Comparison of ENCODE assay signal across 13 cellular contexts in genomic region chr3:191774485-191774884, GRCh38.
A peak's percentile ranks its signal among the peaks of the same experiment; 100 is the strongest.
DNase-seq lines count a peak whose midpoint lies in the region; ATAC-seq and TF ChIP-seq lines count a peak whose summit lies in the region.
"Had no signal": no experiment of that assay in that cellular context is flagged by ENCODE, and none has a peak within 500 bp of the region (broad histone marks: within the 10 kb centered on the region; RNA-seq: fewer than 3 reads in every experiment).

No MANE protein-coding gene starts in this region.

- H3K4me2 ChIP-seq in mammary epithelial cell (ENCODE audit: insufficient read depth, low read depth, low read length), result peak overlapping the region; percentile 69

- ATAC-seq in right cardiac atrium, result no peak

- no peaks in the 10 kb centered on the region for H3K79me2 ChIP-seq in mammary epithelial cell (ENCODE audit: insufficient read depth, low read length)

- H3K4me1 ChIP-seq in HUES6 (ENCODE audit: control insufficient read depth, insufficient read depth, low read length) (peaks cover 4% of the 10 kb centered on the region; the same call in 1 of the 2 replicates), mammary epithelial cell (ENCODE audit: insufficient read depth, low read length) (peaks cover 29% of the 10 kb centered on the region), right cardiac atrium (ENCODE audit: control insufficient read depth, insufficient read depth, low read length) (no peaks in the 10 kb centered on the region)
- H3K4me1 ChIP-seq: stomach had no signal

- in situ Hi-C loops in mammary epithelial cell (cut with MboI; ENCODE audit: low sequenced_read_pairs in 2 of 2), result no loop called here
- in situ Hi-C loops in G401 (cut with HindIII; ENCODE audit: low sequenced_read_pairs), result no loop called here

- no peak overlapping the region for H3K9ac ChIP-seq in HUES6 (ENCODE audit: low read length)
- H3K9ac ChIP-seq in mammary epithelial cell (ENCODE audit: insufficient read depth, low read length), result no peak overlapping the region

- TF ChIP-seq CTCF in BJ (IDR thresholded peaks at IDR 0.05; ENCODE audit: insufficient read depth, low read depth, low read length) (no peak), mammary epithelial cell (conservative IDR thresholded peaks at IDR 0.05 in 1 of 2, IDR thresholded peaks at IDR 0.05 in 1 of 2; ENCODE audit: extremely low read depth in 1 of 2, insufficient read depth in 1 of 2, low read depth in 1 of 2, low read length in 2 of 2) (no peak)

- BruUV-seq in mammary epithelial cell (replicated peaks; lab: Mats Ljungman, UMichigan), result no TSS peak

- dilution Hi-C loops in mammary epithelial cell (cut with HindIII; ENCODE audit: low sequenced_read_pairs), result no loop called here

- POLR2A ChIA-PET in BJ (lab: Charles Lee), result no interaction called here

- CTCF ChIA-PET in BJ (lab: Yijun Ruan, JAX) (no interaction called here), mammary epithelial cell (lab: Charles Lee; ENCODE audit: low non-redundant PET) (no interaction called here)

- H3K27ac ChIP-seq in HUES6 (ENCODE audit: low read depth, low read length) (peak overlapping the region; percentile 64; the same call in 1 of the 2 replicates), mammary epithelial cell (ENCODE audit: insufficient read depth, low read depth, low read length) (peak overlapping the region; percentile 83), right cardiac atrium (ENCODE audit: low read length) (no peak overlapping the region)
- H3K27ac ChIP-seq: brain microvascular endothelial cell, neutrophil, stomach had no signal

- peak overlapping the region; percentile 56 for H2AFZ ChIP-seq in mammary epithelial cell (ENCODE audit: low read depth, low read length)

- no peaks in the 10 kb centered on the region for H3K27me3 ChIP-seq in BJ (ENCODE audit: control insufficient read depth, insufficient read depth, low read length)
- H3K27me3 ChIP-seq in HUES6 (ENCODE audit: control insufficient read depth, insufficient read depth, low read length), result no peaks in the 10 kb centered on the region
- no peaks in the 10 kb centered on the region for H3K27me3 ChIP-seq in mammary epithelial cell (ENCODE audit: insufficient read depth, low read length)
- H3K27me3 ChIP-seq in right cardiac atrium (ENCODE audit: control insufficient read depth, insufficient read depth), result no peaks in the 10 kb centered on the region
- H3K27me3 ChIP-seq: brain microvascular endothelial cell, neutrophil, stomach had no signal

- intact Hi-C loops in mammary epithelial cell (cut with micrococcal nuclease), result no loop called here
- intact Hi-C loops in right cardiac atrium (cut with DNase I), result no loop called here

- WGBS in mammary epithelial cell (ENCODE audit: low coverage, missing lambda C conversion rate), result 45% methylated on average over 3 of the region's 4 CpGs
- WGBS in right cardiac atrium, result 32% methylated on average over 4 of the region's 4 CpGs

- DNase-seq in BJ (ENCODE audit: low read depth) (peak; percentile 27), mammary epithelial cell (peak; percentile 71), myocyte (ENCODE audit: low read depth) (peak; percentile 86), G401 (ENCODE audit: low spot score) (no peak), right cardiac atrium (no peak), activated gamma-delta T cell (lab: John Stamatoyannopoulos, UW) (no peak)
- DNase-seq in activated CD8-positive, alpha-beta memory T cell treated with anti-CD3 and anti-CD28 coated beads, Interleukin-2, amount 50 U/mL, for 48 hours, result no peak
- DNase-seq: brain microvascular endothelial cell; CD4-positive, CD25-positive, alpha-beta regulatory T cell; NCI-H1105; stomach had no signal

- H3K4me3 ChIP-seq in BJ (ENCODE audit: low read depth, low read length) (no peak overlapping the region), HUES6 (ENCODE audit: low read depth, low read length) (no peak overlapping the region; the same call in 1 of the 2 replicates), mammary epithelial cell (replicated peaks in 1 of 3; ENCODE audit: insufficient read depth in 1 of 3, low read depth in 2 of 3, low read length in 3 of 3) (no peak overlapping the region), right cardiac atrium (ENCODE audit: low read length) (no peak overlapping the region)
- H3K4me3 ChIP-seq: stomach had no signal

- H4K20me1 ChIP-seq in mammary epithelial cell (ENCODE audit: insufficient read depth, low read length), result no peaks in the 10 kb centered on the region

- no peaks in the 10 kb centered on the region for H3K36me3 ChIP-seq in BJ (ENCODE audit: control insufficient read depth, insufficient read depth, low read length)
- H3K36me3 ChIP-seq in HUES6 (ENCODE audit: control insufficient read depth, insufficient read depth, low read length), result peaks cover 9% of the 10 kb centered on the region; the same call in 1 of the 2 replicates
- no peaks in the 10 kb centered on the region for H3K36me3 ChIP-seq in mammary epithelial cell (ENCODE audit: insufficient read depth, low read length)
- H3K36me3 ChIP-seq: brain microvascular endothelial cell, neutrophil, stomach had no signal

- H3K9me3 ChIP-seq in HUES6 (ENCODE audit: control insufficient read depth, insufficient read depth, low read depth, low read length) (peaks cover 28% of the 10 kb centered on the region), mammary epithelial cell (replicated peaks; ENCODE audit: insufficient read depth, low read length) (no peaks in the 10 kb centered on the region), right cardiac atrium (ENCODE audit: control insufficient read depth, low read length) (no peaks in the 10 kb centered on the region)
- H3K9me3 ChIP-seq: neutrophil had no signal

Comparison
In these comparisons a context has a peak if more than half of its experiments do, and no peak if none do; other contexts are left out.
1. DNase-seq: peak in BJ (single experiment), mammary epithelial cell (single experiment) and myocyte (single experiment); none in activated CD8-positive, alpha-beta memory T cell treated with anti-CD3 and anti-CD28 coated beads, Interleukin-2, amount 50 U/mL, for 48 hours (single experiment), G401 (single experiment), right cardiac atrium (0 of 3) and activated gamma-delta T cell (single experiment).